1 cellular context compared by ENCODE assay signal in the genomic region with DNA sequence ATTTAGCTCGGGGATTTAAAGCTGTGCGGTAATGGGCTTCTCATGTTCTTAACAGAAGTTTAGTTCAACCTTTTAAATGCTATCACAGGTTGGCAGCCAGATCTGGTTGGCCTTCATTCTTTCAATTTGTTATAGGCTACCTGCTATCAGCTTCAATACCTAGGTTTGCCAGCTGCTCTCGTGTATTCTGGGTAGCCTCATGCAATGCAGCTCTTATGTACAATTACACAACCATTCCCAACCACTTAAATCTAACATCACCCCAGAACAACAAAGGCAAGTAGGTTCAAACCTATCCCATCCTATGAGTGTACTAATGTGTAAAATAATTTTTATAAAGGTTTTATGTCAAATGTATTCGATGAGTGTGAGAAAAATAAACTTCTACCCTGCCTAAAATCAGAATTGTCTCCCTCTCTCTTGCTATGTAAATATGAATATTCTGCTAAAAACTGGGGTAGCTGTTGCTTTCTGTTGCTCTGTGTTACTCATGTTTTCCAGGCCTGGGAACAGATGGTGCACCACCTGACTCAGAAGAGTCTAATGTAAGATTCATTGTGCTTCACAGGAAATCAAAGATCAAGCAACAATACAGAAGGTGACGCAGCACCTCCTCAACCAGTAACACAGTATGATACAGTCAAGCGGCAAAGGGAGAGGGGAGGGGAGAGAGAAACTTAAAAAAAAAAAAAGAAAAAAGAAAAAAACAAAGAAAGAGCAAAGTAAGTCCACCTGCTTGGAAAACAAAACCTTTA.
TF ChIP-seq lines count a peak whose summit lies in the region.

No MANE protein-coding gene starts in this region.

TF ChIP-seq in GM23338, 12 proteins besides CTCF, POLR2A, EP300 and RAD21 (continued from another document):
- TF ChIP-seq, protein P1, sequence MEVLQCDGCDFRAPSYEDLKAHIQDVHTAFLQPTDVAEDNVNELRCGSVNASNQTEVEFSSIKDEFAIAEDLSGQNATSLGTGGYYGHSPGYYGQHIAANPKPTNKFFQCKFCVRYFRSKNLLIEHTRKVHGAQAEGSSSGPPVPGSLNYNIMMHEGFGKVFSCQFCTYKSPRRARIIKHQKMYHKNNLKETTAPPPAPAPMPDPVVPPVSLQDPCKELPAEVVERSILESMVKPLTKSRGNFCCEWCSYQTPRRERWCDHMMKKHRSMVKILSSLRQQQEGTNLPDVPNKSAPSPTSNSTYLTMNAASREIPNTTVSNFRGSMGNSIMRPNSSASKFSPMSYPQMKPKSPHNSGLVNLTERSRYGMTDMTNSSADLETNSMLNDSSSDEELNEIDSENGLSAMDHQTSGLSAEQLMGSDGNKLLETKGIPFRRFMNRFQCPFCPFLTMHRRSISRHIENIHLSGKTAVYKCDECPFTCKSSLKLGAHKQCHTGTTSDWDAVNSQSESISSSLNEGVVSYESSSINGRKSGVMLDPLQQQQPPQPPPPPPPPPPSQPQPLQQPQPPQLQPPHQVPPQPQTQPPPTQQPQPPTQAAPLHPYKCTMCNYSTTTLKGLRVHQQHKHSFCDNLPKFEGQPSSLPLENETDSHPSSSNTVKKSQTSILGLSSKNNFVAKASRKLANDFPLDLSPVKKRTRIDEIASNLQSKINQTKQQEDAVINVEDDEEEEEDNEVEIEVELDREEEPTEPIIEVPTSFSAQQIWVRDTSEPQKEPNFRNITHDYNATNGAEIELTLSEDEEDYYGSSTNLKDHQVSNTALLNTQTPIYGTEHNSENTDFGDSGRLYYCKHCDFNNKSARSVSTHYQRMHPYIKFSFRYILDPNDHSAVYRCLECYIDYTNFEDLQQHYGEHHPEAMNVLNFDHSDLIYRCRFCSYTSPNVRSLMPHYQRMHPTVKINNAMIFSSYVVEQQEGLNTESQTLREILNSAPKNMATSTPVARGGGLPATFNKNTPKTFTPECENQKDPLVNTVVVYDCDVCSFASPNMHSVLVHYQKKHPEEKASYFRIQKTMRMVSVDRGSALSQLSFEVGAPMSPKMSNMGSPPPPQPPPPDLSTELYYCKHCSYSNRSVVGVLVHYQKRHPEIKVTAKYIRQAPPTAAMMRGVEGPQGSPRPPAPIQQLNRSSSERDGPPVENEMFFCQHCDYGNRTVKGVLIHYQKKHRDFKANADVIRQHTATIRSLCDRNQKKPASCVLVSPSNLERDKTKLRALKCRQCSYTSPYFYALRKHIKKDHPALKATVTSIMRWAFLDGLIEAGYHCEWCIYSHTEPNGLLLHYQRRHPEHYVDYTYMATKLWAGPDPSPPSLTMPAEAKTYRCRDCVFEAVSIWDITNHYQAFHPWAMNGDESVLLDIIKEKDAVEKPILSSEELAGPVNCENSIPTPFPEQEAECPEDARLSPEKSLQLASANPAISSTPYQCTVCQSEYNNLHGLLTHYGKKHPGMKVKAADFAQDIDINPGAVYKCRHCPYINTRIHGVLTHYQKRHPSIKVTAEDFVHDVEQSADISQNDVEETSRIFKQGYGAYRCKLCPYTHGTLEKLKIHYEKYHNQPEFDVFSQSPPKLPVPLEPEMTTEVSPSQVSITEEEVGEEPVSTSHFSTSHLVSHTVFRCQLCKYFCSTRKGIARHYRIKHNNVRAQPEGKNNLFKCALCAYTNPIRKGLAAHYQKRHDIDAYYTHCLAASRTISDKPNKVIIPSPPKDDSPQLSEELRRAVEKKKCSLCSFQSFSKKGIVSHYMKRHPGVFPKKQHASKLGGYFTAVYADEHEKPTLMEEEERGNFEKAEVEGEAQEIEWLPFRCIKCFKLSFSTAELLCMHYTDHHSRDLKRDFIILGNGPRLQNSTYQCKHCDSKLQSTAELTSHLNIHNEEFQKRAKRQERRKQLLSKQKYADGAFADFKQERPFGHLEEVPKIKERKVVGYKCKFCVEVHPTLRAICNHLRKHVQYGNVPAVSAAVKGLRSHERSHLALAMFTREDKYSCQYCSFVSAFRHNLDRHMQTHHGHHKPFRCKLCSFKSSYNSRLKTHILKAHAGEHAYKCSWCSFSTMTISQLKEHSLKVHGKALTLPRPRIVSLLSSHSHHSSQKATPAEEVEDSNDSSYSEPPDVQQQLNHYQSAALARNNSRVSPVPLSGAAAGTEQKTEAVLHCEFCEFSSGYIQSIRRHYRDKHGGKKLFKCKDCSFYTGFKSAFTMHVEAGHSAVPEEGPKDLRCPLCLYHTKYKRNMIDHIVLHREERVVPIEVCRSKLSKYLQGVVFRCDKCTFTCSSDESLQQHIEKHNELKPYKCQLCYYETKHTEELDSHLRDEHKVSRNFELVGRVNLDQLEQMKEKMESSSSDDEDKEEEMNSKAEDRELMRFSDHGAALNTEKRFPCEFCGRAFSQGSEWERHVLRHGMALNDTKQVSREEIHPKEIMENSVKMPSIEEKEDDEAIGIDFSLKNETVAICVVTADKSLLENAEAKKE (CRISPR knock-in tag; IDR thresholded peaks at IDR 0.05): no peak
- TF ChIP-seq, protein P2, sequence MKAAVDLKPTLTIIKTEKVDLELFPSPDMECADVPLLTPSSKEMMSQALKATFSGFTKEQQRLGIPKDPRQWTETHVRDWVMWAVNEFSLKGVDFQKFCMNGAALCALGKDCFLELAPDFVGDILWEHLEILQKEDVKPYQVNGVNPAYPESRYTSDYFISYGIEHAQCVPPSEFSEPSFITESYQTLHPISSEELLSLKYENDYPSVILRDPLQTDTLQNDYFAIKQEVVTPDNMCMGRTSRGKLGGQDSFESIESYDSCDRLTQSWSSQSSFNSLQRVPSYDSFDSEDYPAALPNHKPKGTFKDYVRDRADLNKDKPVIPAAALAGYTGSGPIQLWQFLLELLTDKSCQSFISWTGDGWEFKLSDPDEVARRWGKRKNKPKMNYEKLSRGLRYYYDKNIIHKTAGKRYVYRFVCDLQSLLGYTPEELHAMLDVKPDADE (IDR thresholded peaks at IDR 0.05): no peak
- TF ChIP-seq STAT1 (IDR thresholded peaks at IDR 0.05; ENCODE audit: unreplicated experiment) (no peak), CREB1 (CRISPR knock-in tag; IDR thresholded peaks at IDR 0.05; ENCODE audit: low read depth) (no peak), POLR2AphosphoS5 (IDR thresholded peaks at IDR 0.05; ENCODE audit: low read depth) (no peak)
